1 cellular context compared by ENCODE assay signal in genomic region chr9:69811329-69811989, GRCh38.
TF ChIP-seq lines count a peak whose summit lies in the region.

No MANE protein-coding gene starts in this region.

TF ChIP-seq in GM12878, 131 proteins besides CTCF, POLR2A, EP300 and RAD21 (continued from another document):
- TF ChIP-seq PKNOX1 (IDR thresholded peaks at IDR 0.05) (peak; percentile 59), SPI1 (IDR thresholded peaks at IDR 0.05; ENCODE audit: borderline replicate concordance, insufficient read depth, low read depth, low read length) (peak; percentile 86)
